In the genomic region with DNA sequence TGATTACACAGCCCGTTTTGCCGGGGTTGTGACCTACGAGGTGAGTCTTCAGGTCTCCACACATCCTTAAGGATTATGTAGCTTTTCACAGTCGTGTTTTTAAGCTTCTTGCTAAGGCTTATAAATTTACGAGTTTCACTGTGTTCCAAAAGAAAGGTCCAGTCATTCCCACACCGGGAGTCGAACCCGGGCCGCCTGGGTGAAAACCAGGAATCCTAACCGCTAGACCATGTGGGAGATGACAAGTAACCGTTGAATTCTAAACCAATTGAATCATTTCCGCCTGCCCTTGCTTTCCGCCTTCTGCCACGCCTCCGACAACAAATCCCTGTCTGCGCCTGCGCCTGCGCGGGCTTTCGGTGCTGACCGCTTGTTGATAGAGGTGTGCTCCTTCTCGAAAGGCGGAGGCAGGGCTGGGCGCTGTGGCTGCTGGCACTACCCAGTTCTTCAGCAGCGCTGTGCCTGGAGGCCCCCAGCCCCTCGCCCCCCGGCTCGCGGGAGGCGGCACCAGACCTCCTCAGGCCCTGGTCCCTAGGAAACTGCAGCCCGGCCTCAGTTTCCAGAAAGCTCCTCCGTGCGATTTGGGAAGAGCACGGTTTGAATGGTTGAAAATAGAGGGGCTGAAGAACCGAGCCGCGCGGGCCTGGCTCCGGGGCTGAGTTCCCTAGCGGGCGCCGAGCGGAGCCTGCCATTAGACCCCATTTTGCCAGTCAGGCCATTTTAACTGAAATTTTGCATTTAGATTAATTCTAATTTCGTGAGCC, we compare ENCODE assay signal across 8 cellular contexts.
DNase-seq lines count a peak whose midpoint lies in the region; ATAC-seq and TF ChIP-seq lines count a peak whose summit lies in the region.

No MANE protein-coding gene starts in this region.

- in situ Hi-C loops in transverse colon (cut with MboI; ENCODE audit: low pct_ligation_motif_present in 1 of 4, low pct_unique_long_range_greater_than_20kb in 1 of 4, low sequenced_read_pairs in 3 of 4): loop anchor here in 1 of 4 donors (25.0 kb wide), 2 partner anchors 220 to 645 kb away; a partner anchor contains a TSS

- TF ChIP-seq EP300 in transverse colon (IDR thresholded peaks at IDR 0.05; ENCODE audit: low read depth): no peak

- intact Hi-C loops in left cardiac atrium (cut with DNase I): no loop called here
- intact Hi-C loops in transverse colon (cut with DNase I; ENCODE audit: low total_unique reads): no loop called here

- no peaks in the 10 kb centered on the region for H3K27me3 ChIP-seq in transverse colon

- TF ChIP-seq POLR2A in transverse colon (IDR thresholded peaks at IDR 0.05): peak; percentile 65

- WGBS in transverse colon (ENCODE audit: low coverage in 1 of 2), 2 donors: 1 to 3% methylated on average over 5 to 35 of the region's 44 CpGs

- ATAC-seq in HG02642 (IDR thresholded peaks at IDR 0.05; ENCODE audit: poor library complexity, unreplicated experiment) (peak; percentile 97), left cardiac atrium (peak; percentile 98 to 99)

- no peaks in the 10 kb centered on the region for H3K36me3 ChIP-seq in transverse colon

- CTCF ChIA-PET in GM10248 (lab: Yijun Ruan, JAX): no interaction called here

- H3K27ac ChIP-seq in transverse colon: peak overlapping the region; percentile 87 to 95 (median 92)

- peak; percentile 82 for DNase-seq in GM10248 (ENCODE audit: extremely low spot score)
- DNase-seq in NCI-H1417 (lab: John Stamatoyannopoulos, UW): peak; percentile 89 to 97 (median 89)
- peak; percentile 89 to 94 (median 92) for DNase-seq in T-helper 1 cell
- peak; percentile 77 to 99 (median 94) for DNase-seq in amygdala (lab: John Stamatoyannopoulos, UW)
- DNase-seq in left cardiac atrium: peak; percentile 96
- peak; percentile 97 for DNase-seq in pons (ENCODE audit: low spot score)
- peak; percentile 94 for DNase-seq in transverse colon

- no peaks in the 10 kb centered on the region for H3K9me3 ChIP-seq in transverse colon

- POLR2A ChIA-PET in GM10248 (lab: Yijun Ruan, JAX): no interaction called here

- TF ChIP-seq CTCF in GM10248 (IDR thresholded peaks at IDR 0.05; ENCODE audit: control extremely low read depth, extremely low read depth, low read depth, missing control alignments) (no peak), transverse colon (IDR thresholded peaks at IDR 0.05) (peak in 2 of 5 experiments; percentile 17 to 22)

- H3K4me1 ChIP-seq in transverse colon: peaks cover 0 to 10% (median 0%) of the 10 kb centered on the region in 4 donors

- H3K4me3 ChIP-seq in transverse colon: peak overlapping the region; percentile 53 to 75 (median 67)

Comparison
In these comparisons a context has a peak if more than half of its experiments do, and no peak if none do; other contexts are left out.
1. Peak in every context shown above with its lines: DNase-seq, ATAC-seq, H3K4me3 ChIP-seq and H3K27ac ChIP-seq.